In the genomic region with DNA sequence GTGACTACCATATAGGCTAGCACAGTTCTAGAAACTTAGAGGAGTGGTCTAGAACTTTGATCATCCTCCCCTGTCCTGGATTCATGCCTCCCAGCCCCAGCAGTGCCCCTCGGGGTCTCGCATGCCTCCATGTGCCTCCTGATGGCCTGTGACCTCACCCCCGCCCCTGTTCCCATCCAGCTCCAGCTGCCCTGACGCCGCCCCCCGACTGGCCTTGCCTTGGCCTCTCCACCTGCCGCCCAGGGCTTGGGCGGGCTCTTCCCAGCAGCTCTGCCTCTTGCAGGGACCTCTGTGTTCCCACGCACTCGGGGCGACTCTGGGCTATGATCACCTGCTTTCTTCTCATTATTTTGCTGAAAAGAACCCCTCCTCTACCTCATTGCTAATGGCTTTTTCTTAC, we compare ENCODE assay signal across 26 cellular contexts.
DNase-seq lines count a peak whose midpoint lies in the region; ATAC-seq, FAIRE-seq and TF ChIP-seq lines count a peak whose summit lies in the region.
"Had no signal": no experiment of that assay in that cellular context is flagged by ENCODE, and none has a peak within 500 bp of the region (broad histone marks: within the 10 kb centered on the region; RNA-seq: fewer than 3 reads in every experiment).

No MANE protein-coding gene starts in this region.

- H3K27me3 ChIP-seq in mammary epithelial cell (ENCODE audit: insufficient read depth, low read length) (no peaks in the 10 kb centered on the region), SJCRH30 (no peaks in the 10 kb centered on the region), foreskin keratinocyte (no peaks in the 10 kb centered on the region)
- H3K27me3 ChIP-seq: Peyer's patch had no signal

- H3K9ac ChIP-seq in mammary epithelial cell (ENCODE audit: insufficient read depth, low read length): no peak overlapping the region
- no peak overlapping the region for H3K9ac ChIP-seq in kidney (ENCODE audit: low read length in 2 of 2)

- in situ Hi-C loops in mammary epithelial cell (cut with MboI; ENCODE audit: low sequenced_read_pairs in 2 of 2): no loop called here

- peak overlapping the region; percentile 49 for H3K27ac Mint-ChIP-seq in MCF 10A (ENCODE audit: low read depth, unreplicated experiment)
- H3K27ac Mint-ChIP-seq in neural crest cell (ENCODE audit: unreplicated experiment): peak overlapping the region; percentile 35
- H3K27ac Mint-ChIP-seq: B cell; CD14-positive monocyte; CD8-positive, alpha-beta memory T cell had no signal

- no peak overlapping the region for H3K4me3 Mint-ChIP-seq in MCF 10A (ENCODE audit: unreplicated experiment)
- no peak overlapping the region for H3K4me3 Mint-ChIP-seq in neural crest cell
- H3K4me3 Mint-ChIP-seq: B cell; CD14-positive monocyte; CD8-positive, alpha-beta memory T cell had no signal

- H3K36me3 Mint-ChIP-seq in MCF 10A (ENCODE audit: insufficient read depth, unreplicated experiment): peaks cover 1% of the 10 kb centered on the region
- peaks cover 4% of the 10 kb centered on the region for H3K36me3 Mint-ChIP-seq in neural crest cell (ENCODE audit: low read depth)
- H3K36me3 Mint-ChIP-seq: CD14-positive monocyte; CD8-positive, alpha-beta memory T cell had no signal

- no peak for TF ChIP-seq CTCF in MCF 10A (IDR thresholded peaks at IDR 0.05; ENCODE audit: unreplicated experiment)
- TF ChIP-seq CTCF in mammary epithelial cell (conservative IDR thresholded peaks at IDR 0.05 in 1 of 2, IDR thresholded peaks at IDR 0.05 in 1 of 2; ENCODE audit: extremely low read depth in 1 of 2, insufficient read depth in 1 of 2, low read depth in 1 of 2, low read length in 2 of 2): no peak
- no peak for TF ChIP-seq CTCF in kidney (IDR thresholded peaks at IDR 0.05; ENCODE audit: borderline replicate concordance, extremely low read depth, insufficient read depth)
- TF ChIP-seq CTCF in neural crest cell (conservative IDR thresholded peaks at IDR 0.05): no peak
- no peak for TF ChIP-seq CTCF in foreskin keratinocyte (conservative IDR thresholded peaks at IDR 0.05)

- POLR2A ChIA-PET in MCF 10A (lab: Yijun Ruan, JAX): no interaction called here

- WGBS in mammary epithelial cell (ENCODE audit: low coverage, missing lambda C conversion rate): 78% methylated on average over 6 of the region's 11 CpGs

- no peaks in the 10 kb centered on the region for H3K79me2 ChIP-seq in mammary epithelial cell (ENCODE audit: insufficient read depth, low read length)

- CTCF ChIA-PET in MCF 10A (lab: Yijun Ruan, JAX) (interaction anchor here (0.6 to 1.1 kb wide), 2 partner anchors 33 to 1597 kb away, joined by 4 read pairs; no protein-coding TSS in a partner anchor), mammary epithelial cell (lab: Charles Lee; ENCODE audit: low non-redundant PET) (no interaction called here)

- H3K27ac ChIP-seq in mammary epithelial cell (ENCODE audit: insufficient read depth, low read depth, low read length) (no peak overlapping the region), kidney (ENCODE audit: low read depth in 2 of 2, low read length in 2 of 2) (no peak overlapping the region), temporal lobe (ENCODE audit: low read depth, low read length) (peak overlapping the region; percentile 13), SJCRH30 (no peak overlapping the region), foreskin keratinocyte (no peak overlapping the region)
- H3K27ac ChIP-seq: 22Rv1, Peyer's patch had no signal

- dilution Hi-C loops in mammary epithelial cell (cut with HindIII; ENCODE audit: low sequenced_read_pairs): no loop called here

- no peak overlapping the region for H3K4me2 ChIP-seq in mammary epithelial cell (ENCODE audit: insufficient read depth, low read depth, low read length)

- H2AFZ ChIP-seq in mammary epithelial cell (ENCODE audit: low read depth, low read length): no peak overlapping the region

- no peak for DNase-seq in MCF 10A (ENCODE audit: unreplicated experiment)
- no peak for DNase-seq in mammary epithelial cell
- DNase-seq in kidney: peak; percentile 36
- no peak for DNase-seq in neural crest cell (ENCODE audit: low read depth, low spot score)
- DNase-seq in SJCRH30: no peak
- DNase-seq in foreskin keratinocyte: no peak
- DNase-seq: CD8-positive, alpha-beta memory T cell; DMS 273 treated with DMSO at 0.1 percent for 48 hours; DMS79; EL; GDM1; NCI-H1092 treated with DMSO at 0.1 percent for 48 hours; NCI-H1436; NCI-H187; NCI-H2081 treated with DMSO at 0.1 percent for 48 hours; NCI-H2171; NCI-H226; NCI-H510A; NCI-H69; Peyer's patch had no signal

- H3K9me3 ChIP-seq in mammary epithelial cell (replicated peaks; ENCODE audit: insufficient read depth, low read length) (peaks cover 12% of the 10 kb centered on the region), kidney (ENCODE audit: control insufficient read depth in 1 of 2, low read length in 2 of 2) (no peaks in the 10 kb centered on the region), SJCRH30 (replicated peaks) (no peaks in the 10 kb centered on the region)
- H3K9me3 ChIP-seq: Peyer's patch had no signal

- FAIRE-seq in kidney (lab: Jason Lieb, UNC): no peak
- FAIRE-seq: GM12878 had no signal

- H3K27me3 Mint-ChIP-seq in MCF 10A (ENCODE audit: insufficient read depth, unreplicated experiment): no peaks in the 10 kb centered on the region
- H3K27me3 Mint-ChIP-seq in neural crest cell (ENCODE audit: low read depth): no peaks in the 10 kb centered on the region

- H3K4me1 ChIP-seq in mammary epithelial cell (ENCODE audit: insufficient read depth, low read length): no peaks in the 10 kb centered on the region
- no peaks in the 10 kb centered on the region for H3K4me1 ChIP-seq in kidney (ENCODE audit: control insufficient read depth in 1 of 2, insufficient read depth in 1 of 2, low read depth in 1 of 2, low read length in 2 of 2)
- no peaks in the 10 kb centered on the region for H3K4me1 ChIP-seq in SJCRH30
- no peaks in the 10 kb centered on the region for H3K4me1 ChIP-seq in foreskin keratinocyte
- H3K4me1 ChIP-seq: Peyer's patch had no signal

- H3K36me3 ChIP-seq in mammary epithelial cell (ENCODE audit: insufficient read depth, low read length): no peaks in the 10 kb centered on the region
- H3K36me3 ChIP-seq in kidney (ENCODE audit: control insufficient read depth in 1 of 2, insufficient read depth in 2 of 2, low read length in 2 of 2): no peaks in the 10 kb centered on the region
- no peaks in the 10 kb centered on the region for H3K36me3 ChIP-seq in SJCRH30
- H3K36me3 ChIP-seq: Peyer's patch had no signal

- intact Hi-C loops in MCF 10A (cut with micrococcal nuclease) (no loop called here), mammary epithelial cell (cut with micrococcal nuclease) (no loop called here), kidney (cut with DNase I) (no loop called here)

- H3K9me3 Mint-ChIP-seq in MCF 10A (ENCODE audit: unreplicated experiment) (no peaks in the 10 kb centered on the region), neural crest cell (peaks cover 8% of the 10 kb centered on the region)
- H3K9me3 Mint-ChIP-seq: CD8-positive, alpha-beta memory T cell had no signal

- ATAC-seq in GM21390 (IDR thresholded peaks at IDR 0.05; ENCODE audit: unreplicated experiment) (no peak), foreskin keratinocyte (no peak)
- ATAC-seq: GM12878 had no signal

- H3K4me1 Mint-ChIP-seq in MCF 10A (ENCODE audit: insufficient read depth, unreplicated experiment) (peaks cover 15% of the 10 kb centered on the region), neural crest cell (peaks cover 59% of the 10 kb centered on the region)
- H3K4me1 Mint-ChIP-seq: B cell; CD8-positive, alpha-beta memory T cell had no signal

- H3K4me3 ChIP-seq in mammary epithelial cell (replicated peaks in 1 of 3; ENCODE audit: insufficient read depth in 1 of 3, low read depth in 2 of 3, low read length in 3 of 3) (no peak overlapping the region), kidney (ENCODE audit: low read length in 2 of 2) (no peak overlapping the region), SJCRH30 (no peak overlapping the region)
- H3K4me3 ChIP-seq: GM12878, Peyer's patch had no signal

- BruUV-seq in MCF 10A (replicated peaks; lab: Mats Ljungman, UMichigan): no TSS peak
- BruUV-seq in mammary epithelial cell (replicated peaks; lab: Mats Ljungman, UMichigan): no TSS peak

- no peaks in the 10 kb centered on the region for H4K20me1 ChIP-seq in mammary epithelial cell (ENCODE audit: insufficient read depth, low read length)
